In genomic region chr20:10219452-10219791, GRCh38 we compare ENCODE assay signal across 1 cellular context.
TF ChIP-seq lines count a peak whose summit lies in the region.

No MANE protein-coding gene starts in this region.

TF ChIP-seq in K562, 482 proteins besides CTCF, POLR2A, EP300 and RAD21 (continued from another document and continues in another):
- TF ChIP-seq, protein P1, sequence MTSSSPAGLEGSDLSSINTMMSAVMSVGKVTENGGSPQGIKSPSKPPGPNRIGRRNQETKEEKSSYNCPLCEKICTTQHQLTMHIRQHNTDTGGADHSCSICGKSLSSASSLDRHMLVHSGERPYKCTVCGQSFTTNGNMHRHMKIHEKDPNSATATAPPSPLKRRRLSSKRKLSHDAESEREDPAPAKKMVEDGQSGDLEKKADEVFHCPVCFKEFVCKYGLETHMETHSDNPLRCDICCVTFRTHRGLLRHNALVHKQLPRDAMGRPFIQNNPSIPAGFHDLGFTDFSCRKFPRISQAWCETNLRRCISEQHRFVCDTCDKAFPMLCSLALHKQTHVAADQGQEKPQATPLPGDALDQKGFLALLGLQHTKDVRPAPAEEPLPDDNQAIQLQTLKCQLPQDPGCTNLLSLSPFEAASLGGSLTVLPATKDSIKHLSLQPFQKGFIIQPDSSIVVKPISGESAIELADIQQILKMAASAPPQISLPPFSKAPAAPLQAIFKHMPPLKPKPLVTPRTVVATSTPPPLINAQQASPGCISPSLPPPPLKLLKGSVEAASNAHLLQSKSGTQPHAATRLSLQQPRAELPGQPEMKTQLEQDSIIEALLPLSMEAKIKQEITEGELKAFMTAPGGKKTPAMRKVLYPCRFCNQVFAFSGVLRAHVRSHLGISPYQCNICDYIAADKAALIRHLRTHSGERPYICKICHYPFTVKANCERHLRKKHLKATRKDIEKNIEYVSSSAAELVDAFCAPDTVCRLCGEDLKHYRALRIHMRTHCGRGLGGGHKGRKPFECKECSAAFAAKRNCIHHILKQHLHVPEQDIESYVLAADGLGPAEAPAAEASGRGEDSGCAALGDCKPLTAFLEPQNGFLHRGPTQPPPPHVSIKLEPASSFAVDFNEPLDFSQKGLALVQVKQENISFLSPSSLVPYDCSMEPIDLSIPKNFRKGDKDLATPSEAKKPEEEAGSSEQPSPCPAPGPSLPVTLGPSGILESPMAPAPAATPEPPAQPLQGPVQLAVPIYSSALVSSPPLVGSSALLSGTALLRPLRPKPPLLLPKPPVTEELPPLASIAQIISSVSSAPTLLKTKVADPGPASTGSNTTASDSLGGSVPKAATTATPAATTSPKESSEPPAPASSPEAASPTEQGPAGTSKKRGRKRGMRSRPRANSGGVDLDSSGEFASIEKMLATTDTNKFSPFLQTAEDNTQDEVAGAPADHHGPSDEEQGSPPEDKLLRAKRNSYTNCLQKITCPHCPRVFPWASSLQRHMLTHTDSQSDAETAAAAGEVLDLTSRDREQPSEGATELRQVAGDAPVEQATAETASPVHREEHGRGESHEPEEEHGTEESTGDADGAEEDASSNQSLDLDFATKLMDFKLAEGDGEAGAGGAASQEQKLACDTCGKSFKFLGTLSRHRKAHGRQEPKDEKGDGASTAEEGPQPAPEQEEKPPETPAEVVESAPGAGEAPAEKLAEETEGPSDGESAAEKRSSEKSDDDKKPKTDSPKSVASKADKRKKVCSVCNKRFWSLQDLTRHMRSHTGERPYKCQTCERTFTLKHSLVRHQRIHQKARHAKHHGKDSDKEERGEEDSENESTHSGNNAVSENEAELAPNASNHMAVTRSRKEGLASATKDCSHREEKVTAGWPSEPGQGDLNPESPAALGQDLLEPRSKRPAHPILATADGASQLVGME (CRISPR knock-in tag; IDR thresholded peaks at IDR 0.05): no peak
- TF ChIP-seq ZNF318 (IDR thresholded peaks at IDR 0.05; ENCODE audit: borderline replicate concordance in 1 of 2, low read depth in 1 of 2) (no peak), GATA2 (CRISPR knock-in tag; IDR thresholded peaks at IDR 0.05) (no peak; the same call in 1 of the 2 replicates), PTTG1 (tag; IDR thresholded peaks at IDR 0.05; ENCODE audit: low read depth) (no peak), ZFX (CRISPR knock-in tag; IDR thresholded peaks at IDR 0.05) (peak; percentile 41; the same call in 1 of the 2 replicates), KAT7 (CRISPR knock-in tag; IDR thresholded peaks at IDR 0.05; ENCODE audit: borderline replicate concordance) (no peak; the same call in 1 of the 2 replicates), RBM15 (IDR thresholded peaks at IDR 0.05; ENCODE audit: insufficient read depth, low read length) (no peak), USF2 (CRISPR knock-in tag; IDR thresholded peaks at IDR 0.05) (peak; percentile 70), SMAD3 (CRISPR knock-in tag; conservative IDR thresholded peaks at IDR 0.05) (no peak), NR3C1 (CRISPR knock-in tag; IDR thresholded peaks at IDR 0.05) (peak; percentile 99), CXXC5 (CRISPR knock-in tag; IDR thresholded peaks at IDR 0.05) (peak; percentile 67), NR1H2 (CRISPR knock-in tag; IDR thresholded peaks at IDR 0.05) (0 out of 2 replicates have a peak, but pooled peaks have one; percentile 77), TBL1XR1 (IDR thresholded peaks at IDR 0.05; ENCODE audit: low read length in 2 of 2) (no peak), ZNF324 (CRISPR knock-in tag; IDR thresholded peaks at IDR 0.05) (no peak), CREB3L1 (IDR thresholded peaks at IDR 0.05; ENCODE audit: borderline replicate concordance, low read depth) (no peak), NFYB (IDR thresholded peaks at IDR 0.05; ENCODE audit: extremely low read depth, insufficient read length) (no peak), HIVEP1 (CRISPR knock-in tag; IDR thresholded peaks at IDR 0.05) (no peak), ZZZ3 (IDR thresholded peaks at IDR 0.05) (no peak), BRCA1 (IDR thresholded peaks at IDR 0.05) (no peak), BRCA1 (CRISPR knock-in tag; IDR thresholded peaks at IDR 0.05) (0 out of 2 replicates have a peak, but pooled peaks have one; percentile 72), POLR2G (IDR thresholded peaks at IDR 0.05; ENCODE audit: low read depth, low read length) (no peak), ADNP (tag; IDR thresholded peaks at IDR 0.05) (no peak), PCBP1 (IDR thresholded peaks at IDR 0.05; ENCODE audit: low read depth, low read length, poor library complexity, severe bottlenecking) (no peak), ZBED1 (IDR thresholded peaks at IDR 0.05) (no peak), MEF2A (IDR thresholded peaks at IDR 0.05; ENCODE audit: control insufficient read depth, low read depth, low read length) (no peak), ZNF347 (CRISPR knock-in tag; IDR thresholded peaks at IDR 0.05; ENCODE audit: low read depth) (no peak), NONO (IDR thresholded peaks at IDR 0.05; ENCODE audit: low read depth in 2 of 2, low read length in 1 of 2) (no peak), PPARD (CRISPR knock-in tag; IDR thresholded peaks at IDR 0.05) (no peak), TAF1 (IDR thresholded peaks at IDR 0.05; ENCODE audit: control insufficient read depth, extremely low read depth, insufficient read depth, low read length, severe bottlenecking) (no peak), HDAC6 (IDR thresholded peaks at IDR 0.05; ENCODE audit: low read depth, low read length) (no peak), ERF (CRISPR knock-in tag; IDR thresholded peaks at IDR 0.05) (no peak)
- TF ChIP-seq, protein P2, sequence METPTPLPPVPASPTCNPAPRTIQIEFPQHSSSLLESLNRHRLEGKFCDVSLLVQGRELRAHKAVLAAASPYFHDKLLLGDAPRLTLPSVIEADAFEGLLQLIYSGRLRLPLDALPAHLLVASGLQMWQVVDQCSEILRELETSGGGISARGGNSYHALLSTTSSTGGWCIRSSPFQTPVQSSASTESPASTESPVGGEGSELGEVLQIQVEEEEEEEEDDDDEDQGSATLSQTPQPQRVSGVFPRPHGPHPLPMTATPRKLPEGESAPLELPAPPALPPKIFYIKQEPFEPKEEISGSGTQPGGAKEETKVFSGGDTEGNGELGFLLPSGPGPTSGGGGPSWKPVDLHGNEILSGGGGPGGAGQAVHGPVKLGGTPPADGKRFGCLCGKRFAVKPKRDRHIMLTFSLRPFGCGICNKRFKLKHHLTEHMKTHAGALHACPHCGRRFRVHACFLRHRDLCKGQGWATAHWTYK (CRISPR knock-in tag; IDR thresholded peaks at IDR 0.05): peak; percentile 49; the same call in 1 of the 2 replicates
- TF ChIP-seq, protein P3, sequence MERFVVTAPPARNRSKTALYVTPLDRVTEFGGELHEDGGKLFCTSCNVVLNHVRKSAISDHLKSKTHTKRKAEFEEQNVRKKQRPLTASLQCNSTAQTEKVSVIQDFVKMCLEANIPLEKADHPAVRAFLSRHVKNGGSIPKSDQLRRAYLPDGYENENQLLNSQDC (CRISPR knock-in tag; IDR thresholded peaks at IDR 0.05): no peak
- TF ChIP-seq, protein P4, sequence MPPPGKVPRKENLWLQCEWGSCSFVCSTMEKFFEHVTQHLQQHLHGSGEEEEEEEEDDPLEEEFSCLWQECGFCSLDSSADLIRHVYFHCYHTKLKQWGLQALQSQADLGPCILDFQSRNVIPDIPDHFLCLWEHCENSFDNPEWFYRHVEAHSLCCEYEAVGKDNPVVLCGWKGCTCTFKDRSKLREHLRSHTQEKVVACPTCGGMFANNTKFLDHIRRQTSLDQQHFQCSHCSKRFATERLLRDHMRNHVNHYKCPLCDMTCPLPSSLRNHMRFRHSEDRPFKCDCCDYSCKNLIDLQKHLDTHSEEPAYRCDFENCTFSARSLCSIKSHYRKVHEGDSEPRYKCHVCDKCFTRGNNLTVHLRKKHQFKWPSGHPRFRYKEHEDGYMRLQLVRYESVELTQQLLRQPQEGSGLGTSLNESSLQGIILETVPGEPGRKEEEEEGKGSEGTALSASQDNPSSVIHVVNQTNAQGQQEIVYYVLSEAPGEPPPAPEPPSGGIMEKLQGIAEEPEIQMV (tag; conservative IDR thresholded peaks at IDR 0.05; ENCODE audit: low read depth): no peak
- TF ChIP-seq, protein P5, sequence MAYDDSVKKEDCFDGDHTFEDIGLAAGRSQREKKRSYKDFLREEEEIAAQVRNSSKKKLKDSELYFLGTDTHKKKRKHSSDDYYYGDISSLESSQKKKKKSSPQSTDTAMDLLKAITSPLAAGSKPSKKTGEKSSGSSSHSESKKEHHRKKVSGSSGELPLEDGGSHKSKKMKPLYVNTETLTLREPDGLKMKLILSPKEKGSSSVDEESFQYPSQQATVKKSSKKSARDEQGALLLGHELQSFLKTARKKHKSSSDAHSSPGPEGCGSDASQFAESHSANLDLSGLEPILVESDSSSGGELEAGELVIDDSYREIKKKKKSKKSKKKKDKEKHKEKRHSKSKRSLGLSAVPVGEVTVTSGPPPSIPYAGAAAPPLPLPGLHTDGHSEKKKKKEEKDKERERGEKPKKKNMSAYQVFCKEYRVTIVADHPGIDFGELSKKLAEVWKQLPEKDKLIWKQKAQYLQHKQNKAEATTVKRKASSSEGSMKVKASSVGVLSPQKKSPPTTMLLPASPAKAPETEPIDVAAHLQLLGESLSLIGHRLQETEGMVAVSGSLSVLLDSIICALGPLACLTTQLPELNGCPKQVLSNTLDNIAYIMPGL (CRISPR knock-in tag; IDR thresholded peaks at IDR 0.05): peak; percentile 84; the same call in 1 of the 2 replicates
